1 cellular context compared by ENCODE assay signal in the genomic region with DNA sequence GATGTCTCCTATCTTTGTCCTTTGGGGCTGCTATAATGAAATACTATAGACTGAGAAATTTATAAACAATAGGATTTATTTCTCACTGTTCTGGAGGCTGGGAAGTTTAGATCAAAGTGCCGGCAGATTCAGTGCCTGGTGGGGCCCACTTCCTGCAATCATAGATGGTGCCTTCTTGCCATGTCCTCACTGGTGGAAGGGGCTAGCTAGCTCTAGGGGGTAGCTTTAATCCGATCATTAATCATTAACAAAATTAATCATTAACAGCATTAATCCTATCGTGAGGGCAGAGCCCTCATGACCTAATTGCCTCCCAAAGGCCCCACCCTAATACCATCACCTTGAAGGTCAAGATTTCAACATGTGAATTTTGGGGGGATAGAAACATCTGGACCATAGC.
A peak's percentile ranks its signal among the peaks of the same experiment; 100 is the strongest.
TF ChIP-seq lines count a peak whose summit lies in the region.

No MANE protein-coding gene starts in this region.

TF ChIP-seq in HepG2, 621 proteins besides CTCF, POLR2A, EP300 and RAD21 (continued from another document and continues in another):
- no peak for TF ChIP-seq ZBTB26 (CRISPR knock-in tag; IDR thresholded peaks at IDR 0.05; ENCODE audit: borderline replicate concordance)
- TF ChIP-seq MAZ (IDR thresholded peaks at IDR 0.05; ENCODE audit: borderline replicate concordance, low read depth, low read length), result no peak
- 0 out of 2 replicates have a peak, but pooled peaks have one; percentile 29 for TF ChIP-seq MAZ (CRISPR knock-in tag; IDR thresholded peaks at IDR 0.05; ENCODE audit: low read depth)
- TF ChIP-seq ZNF30 (CRISPR knock-in tag; IDR thresholded peaks at IDR 0.05), result no peak
- 0 out of 2 replicates have a peak, but pooled peaks have one; percentile 19 for TF ChIP-seq NR2C2 (CRISPR knock-in tag; IDR thresholded peaks at IDR 0.05; ENCODE audit: borderline replicate concordance)
- TF ChIP-seq, protein P1, sequence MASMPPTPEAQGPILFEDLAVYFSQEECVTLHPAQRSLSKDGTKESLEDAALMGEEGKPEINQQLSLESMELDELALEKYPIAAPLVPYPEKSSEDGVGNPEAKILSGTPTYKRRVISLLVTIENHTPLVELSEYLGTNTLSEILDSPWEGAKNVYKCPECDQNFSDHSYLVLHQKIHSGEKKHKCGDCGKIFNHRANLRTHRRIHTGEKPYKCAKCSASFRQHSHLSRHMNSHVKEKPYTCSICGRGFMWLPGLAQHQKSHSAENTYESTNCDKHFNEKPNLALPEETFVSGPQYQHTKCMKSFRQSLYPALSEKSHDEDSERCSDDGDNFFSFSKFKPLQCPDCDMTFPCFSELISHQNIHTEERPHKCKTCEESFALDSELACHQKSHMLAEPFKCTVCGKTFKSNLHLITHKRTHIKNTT (CRISPR knock-in tag; IDR thresholded peaks at IDR 0.05), result no peak
- TF ChIP-seq SOX13 (IDR thresholded peaks at IDR 0.05), result no peak
- TF ChIP-seq SOX13 (CRISPR knock-in tag; conservative IDR thresholded peaks at IDR 0.05 in 1 of 2, IDR thresholded peaks at IDR 0.05 in 1 of 2), result peak in 1 of 2 experiments; percentile 38; a peak in 1 of 4 replicates
- TF ChIP-seq, protein P2, sequence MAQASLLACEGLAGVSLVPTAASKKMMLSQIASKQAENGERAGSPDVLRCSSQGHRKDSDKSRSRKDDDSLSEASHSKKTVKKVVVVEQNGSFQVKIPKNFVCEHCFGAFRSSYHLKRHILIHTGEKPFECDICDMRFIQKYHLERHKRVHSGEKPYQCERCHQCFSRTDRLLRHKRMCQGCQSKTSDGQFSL (CRISPR knock-in tag; IDR thresholded peaks at IDR 0.05), result no peak
- no peak for TF ChIP-seq ZNF572 (CRISPR knock-in tag; IDR thresholded peaks at IDR 0.05)
- TF ChIP-seq, protein P3, sequence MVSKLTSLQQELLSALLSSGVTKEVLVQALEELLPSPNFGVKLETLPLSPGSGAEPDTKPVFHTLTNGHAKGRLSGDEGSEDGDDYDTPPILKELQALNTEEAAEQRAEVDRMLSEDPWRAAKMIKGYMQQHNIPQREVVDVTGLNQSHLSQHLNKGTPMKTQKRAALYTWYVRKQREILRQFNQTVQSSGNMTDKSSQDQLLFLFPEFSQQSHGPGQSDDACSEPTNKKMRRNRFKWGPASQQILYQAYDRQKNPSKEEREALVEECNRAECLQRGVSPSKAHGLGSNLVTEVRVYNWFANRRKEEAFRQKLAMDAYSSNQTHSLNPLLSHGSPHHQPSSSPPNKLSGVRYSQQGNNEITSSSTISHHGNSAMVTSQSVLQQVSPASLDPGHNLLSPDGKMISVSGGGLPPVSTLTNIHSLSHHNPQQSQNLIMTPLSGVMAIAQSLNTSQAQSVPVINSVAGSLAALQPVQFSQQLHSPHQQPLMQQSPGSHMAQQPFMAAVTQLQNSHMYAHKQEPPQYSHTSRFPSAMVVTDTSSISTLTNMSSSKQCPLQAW (CRISPR knock-in tag; IDR thresholded peaks at IDR 0.05), result no peak
- no peak for TF ChIP-seq TSC22D2 (CRISPR knock-in tag; IDR thresholded peaks at IDR 0.05; ENCODE audit: borderline replicate concordance)
- TF ChIP-seq ZMAT3 (CRISPR knock-in tag; conservative IDR thresholded peaks at IDR 0.05), result no peak
- no peak for TF ChIP-seq SSRP1 (CRISPR knock-in tag; IDR thresholded peaks at IDR 0.05)
- TF ChIP-seq, protein P4, sequence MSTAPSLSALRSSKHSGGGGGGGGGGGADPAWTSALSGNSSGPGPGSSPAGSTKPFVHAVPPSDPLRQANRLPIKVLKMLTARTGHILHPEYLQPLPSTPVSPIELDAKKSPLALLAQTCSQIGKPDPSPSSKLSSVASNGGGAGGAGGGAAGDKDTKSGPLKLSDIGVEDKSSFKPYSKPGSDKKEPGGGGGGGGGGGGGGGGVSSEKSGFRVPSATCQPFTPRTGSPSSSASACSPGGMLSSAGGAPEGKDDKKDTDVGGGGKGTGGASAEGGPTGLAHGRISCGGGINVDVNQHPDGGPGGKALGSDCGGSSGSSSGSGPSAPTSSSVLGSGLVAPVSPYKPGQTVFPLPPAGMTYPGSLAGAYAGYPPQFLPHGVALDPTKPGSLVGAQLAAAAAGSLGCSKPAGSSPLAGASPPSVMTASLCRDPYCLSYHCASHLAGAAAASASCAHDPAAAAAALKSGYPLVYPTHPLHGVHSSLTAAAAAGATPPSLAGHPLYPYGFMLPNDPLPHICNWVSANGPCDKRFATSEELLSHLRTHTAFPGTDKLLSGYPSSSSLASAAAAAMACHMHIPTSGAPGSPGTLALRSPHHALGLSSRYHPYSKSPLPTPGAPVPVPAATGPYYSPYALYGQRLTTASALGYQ (CRISPR knock-in tag; IDR thresholded peaks at IDR 0.05), result no peak
- TF ChIP-seq SIX1 (CRISPR knock-in tag; IDR thresholded peaks at IDR 0.05; ENCODE audit: borderline replicate concordance), result no peak
- no peak for TF ChIP-seq PRDM15 (CRISPR knock-in tag; IDR thresholded peaks at IDR 0.05)
- TF ChIP-seq NPAS2 (CRISPR knock-in tag; IDR thresholded peaks at IDR 0.05; ENCODE audit: borderline replicate concordance), result no peak
- peak; percentile 32; the same call in 1 of the 2 replicates for TF ChIP-seq NCOR1 (IDR thresholded peaks at IDR 0.05; ENCODE audit: borderline replicate concordance, low read length)
- TF ChIP-seq ZNF414 (CRISPR knock-in tag; IDR thresholded peaks at IDR 0.05), result no peak
- TF ChIP-seq ZNF101 (CRISPR knock-in tag; IDR thresholded peaks at IDR 0.05; ENCODE audit: borderline replicate concordance, low read depth), result no peak
- 0 out of 2 replicates have a peak, but pooled peaks have one; percentile 27 for TF ChIP-seq GTF3A (CRISPR knock-in tag; conservative IDR thresholded peaks at IDR 0.05)
- TF ChIP-seq STAT5B (CRISPR knock-in tag; IDR thresholded peaks at IDR 0.05), result no peak
- TF ChIP-seq KDM6A (CRISPR knock-in tag; IDR thresholded peaks at IDR 0.05; ENCODE audit: low read depth), result no peak
- TF ChIP-seq, protein P5, sequence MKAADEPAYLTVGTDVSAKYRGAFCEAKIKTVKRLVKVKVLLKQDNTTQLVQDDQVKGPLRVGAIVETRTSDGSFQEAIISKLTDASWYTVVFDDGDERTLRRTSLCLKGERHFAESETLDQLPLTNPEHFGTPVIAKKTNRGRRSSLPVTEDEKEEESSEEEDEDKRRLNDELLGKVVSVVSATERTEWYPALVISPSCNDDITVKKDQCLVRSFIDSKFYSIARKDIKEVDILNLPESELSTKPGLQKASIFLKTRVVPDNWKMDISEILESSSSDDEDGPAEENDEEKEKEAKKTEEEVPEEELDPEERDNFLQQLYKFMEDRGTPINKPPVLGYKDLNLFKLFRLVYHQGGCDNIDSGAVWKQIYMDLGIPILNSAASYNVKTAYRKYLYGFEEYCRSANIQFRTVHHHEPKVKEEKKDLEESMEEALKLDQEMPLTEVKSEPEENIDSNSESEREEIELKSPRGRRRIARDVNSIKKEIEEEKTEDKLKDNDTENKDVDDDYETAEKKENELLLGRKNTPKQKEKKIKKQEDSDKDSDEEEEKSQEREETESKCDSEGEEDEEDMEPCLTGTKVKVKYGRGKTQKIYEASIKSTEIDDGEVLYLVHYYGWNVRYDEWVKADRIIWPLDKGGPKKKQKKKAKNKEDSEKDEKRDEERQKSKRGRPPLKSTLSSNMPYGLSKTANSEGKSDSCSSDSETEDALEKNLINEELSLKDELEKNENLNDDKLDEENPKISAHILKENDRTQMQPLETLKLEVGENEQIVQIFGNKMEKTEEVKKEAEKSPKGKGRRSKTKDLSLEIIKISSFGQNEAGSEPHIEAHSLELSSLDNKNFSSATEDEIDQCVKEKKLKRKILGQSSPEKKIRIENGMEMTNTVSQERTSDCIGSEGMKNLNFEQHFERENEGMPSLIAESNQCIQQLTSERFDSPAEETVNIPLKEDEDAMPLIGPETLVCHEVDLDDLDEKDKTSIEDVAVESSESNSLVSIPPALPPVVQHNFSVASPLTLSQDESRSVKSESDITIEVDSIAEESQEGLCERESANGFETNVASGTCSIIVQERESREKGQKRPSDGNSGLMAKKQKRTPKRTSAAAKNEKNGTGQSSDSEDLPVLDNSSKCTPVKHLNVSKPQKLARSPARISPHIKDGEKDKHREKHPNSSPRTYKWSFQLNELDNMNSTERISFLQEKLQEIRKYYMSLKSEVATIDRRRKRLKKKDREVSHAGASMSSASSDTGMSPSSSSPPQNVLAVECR (CRISPR knock-in tag; IDR thresholded peaks at IDR 0.05; ENCODE audit: borderline replicate concordance), result no peak
- no peak for TF ChIP-seq PRMT3 (CRISPR knock-in tag; IDR thresholded peaks at IDR 0.05; ENCODE audit: borderline replicate concordance, low read depth)
- TF ChIP-seq, protein P6, sequence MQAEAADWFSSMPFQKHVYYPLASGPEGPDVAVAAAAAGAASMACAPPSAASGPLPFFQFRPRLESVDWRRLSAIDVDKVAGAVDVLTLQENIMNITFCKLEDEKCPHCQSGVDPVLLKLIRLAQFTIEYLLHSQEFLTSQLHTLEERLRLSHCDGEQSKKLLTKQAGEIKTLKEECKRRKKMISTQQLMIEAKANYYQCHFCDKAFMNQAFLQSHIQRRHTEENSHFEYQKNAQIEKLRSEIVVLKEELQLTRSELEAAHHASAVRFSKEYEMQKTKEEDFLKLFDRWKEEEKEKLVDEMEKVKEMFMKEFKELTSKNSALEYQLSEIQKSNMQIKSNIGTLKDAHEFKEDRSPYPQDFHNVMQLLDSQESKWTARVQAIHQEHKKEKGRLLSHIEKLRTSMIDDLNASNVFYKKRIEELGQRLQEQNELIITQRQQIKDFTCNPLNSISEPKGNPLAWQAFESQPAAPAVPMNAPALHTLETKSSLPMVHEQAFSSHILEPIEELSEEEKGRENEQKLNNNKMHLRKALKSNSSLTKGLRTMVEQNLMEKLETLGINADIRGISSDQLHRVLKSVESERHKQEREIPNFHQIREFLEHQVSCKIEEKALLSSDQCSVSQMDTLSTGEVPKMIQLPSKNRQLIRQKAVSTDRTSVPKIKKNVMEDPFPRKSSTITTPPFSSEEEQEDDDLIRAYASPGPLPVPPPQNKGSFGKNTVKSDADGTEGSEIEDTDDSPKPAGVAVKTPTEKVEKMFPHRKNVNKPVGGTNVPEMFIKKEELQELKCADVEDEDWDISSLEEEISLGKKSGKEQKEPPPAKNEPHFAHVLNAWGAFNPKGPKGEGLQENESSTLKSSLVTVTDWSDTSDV (CRISPR knock-in tag; IDR thresholded peaks at IDR 0.05), result no peak
- TF ChIP-seq, protein P7, sequence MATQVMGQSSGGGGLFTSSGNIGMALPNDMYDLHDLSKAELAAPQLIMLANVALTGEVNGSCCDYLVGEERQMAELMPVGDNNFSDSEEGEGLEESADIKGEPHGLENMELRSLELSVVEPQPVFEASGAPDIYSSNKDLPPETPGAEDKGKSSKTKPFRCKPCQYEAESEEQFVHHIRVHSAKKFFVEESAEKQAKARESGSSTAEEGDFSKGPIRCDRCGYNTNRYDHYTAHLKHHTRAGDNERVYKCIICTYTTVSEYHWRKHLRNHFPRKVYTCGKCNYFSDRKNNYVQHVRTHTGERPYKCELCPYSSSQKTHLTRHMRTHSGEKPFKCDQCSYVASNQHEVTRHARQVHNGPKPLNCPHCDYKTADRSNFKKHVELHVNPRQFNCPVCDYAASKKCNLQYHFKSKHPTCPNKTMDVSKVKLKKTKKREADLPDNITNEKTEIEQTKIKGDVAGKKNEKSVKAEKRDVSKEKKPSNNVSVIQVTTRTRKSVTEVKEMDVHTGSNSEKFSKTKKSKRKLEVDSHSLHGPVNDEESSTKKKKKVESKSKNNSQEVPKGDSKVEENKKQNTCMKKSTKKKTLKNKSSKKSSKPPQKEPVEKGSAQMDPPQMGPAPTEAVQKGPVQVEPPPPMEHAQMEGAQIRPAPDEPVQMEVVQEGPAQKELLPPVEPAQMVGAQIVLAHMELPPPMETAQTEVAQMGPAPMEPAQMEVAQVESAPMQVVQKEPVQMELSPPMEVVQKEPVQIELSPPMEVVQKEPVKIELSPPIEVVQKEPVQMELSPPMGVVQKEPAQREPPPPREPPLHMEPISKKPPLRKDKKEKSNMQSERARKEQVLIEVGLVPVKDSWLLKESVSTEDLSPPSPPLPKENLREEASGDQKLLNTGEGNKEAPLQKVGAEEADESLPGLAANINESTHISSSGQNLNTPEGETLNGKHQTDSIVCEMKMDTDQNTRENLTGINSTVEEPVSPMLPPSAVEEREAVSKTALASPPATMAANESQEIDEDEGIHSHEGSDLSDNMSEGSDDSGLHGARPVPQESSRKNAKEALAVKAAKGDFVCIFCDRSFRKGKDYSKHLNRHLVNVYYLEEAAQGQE (IDR thresholded peaks at IDR 0.05; ENCODE audit: borderline replicate concordance in 1 of 2, low read depth in 1 of 2, low read length in 2 of 2), result no peak
- TF ChIP-seq ZFP36 (IDR thresholded peaks at IDR 0.05; ENCODE audit: borderline replicate concordance, low read depth, low read length, partially characterized antibody), result no peak
- TF ChIP-seq TCF7 (IDR thresholded peaks at IDR 0.05; ENCODE audit: low read depth), result peak; percentile 68; the same call in 1 of the 2 replicates
- no peak for TF ChIP-seq CAMTA2 (CRISPR knock-in tag; IDR thresholded peaks at IDR 0.05; ENCODE audit: borderline replicate concordance)
- no peak for TF ChIP-seq ZNF44 (CRISPR knock-in tag; IDR thresholded peaks at IDR 0.05)
